Comparison of ENCODE assay signal across 21 cellular contexts in genomic region chr6:122568350-122568749, GRCh38. TPM values are rescaled to one million over a fixed set of nuclear protein-coding genes. Genes with fewer than 3 reads are reported as not detected.
DNase-seq lines count a peak whose midpoint lies in the region; ATAC-seq and TF ChIP-seq lines count a peak whose summit lies in the region.
"Had no signal": no experiment of that assay in that cellular context is flagged by ENCODE, and none has a peak within 500 bp of the region (broad histone marks: within the 10 kb centered on the region; RNA-seq: fewer than 3 reads in every experiment).

No MANE protein-coding gene starts in this region.

- H3K27me3 Mint-ChIP-seq in glutamatergic neuron (ENCODE audit: unreplicated experiment), result peaks cover 2% of the 10 kb centered on the region
- H3K27me3 Mint-ChIP-seq: B cell; CD4-positive, CD25-positive, alpha-beta regulatory T cell had no signal

- H3K36me3 Mint-ChIP-seq in glutamatergic neuron (ENCODE audit: unreplicated experiment), result peaks cover 14% of the 10 kb centered on the region
- H3K36me3 Mint-ChIP-seq: CD4-positive, CD25-positive, alpha-beta regulatory T cell; CD8-positive, alpha-beta T cell had no signal

- peak overlapping the region; percentile 29 for H3K27ac Mint-ChIP-seq in glutamatergic neuron (ENCODE audit: unreplicated experiment)
- H3K27ac Mint-ChIP-seq: B cell; CD4-positive, CD25-positive, alpha-beta regulatory T cell; CD8-positive, alpha-beta T cell; GM23338 had no signal

- H3K36me3 ChIP-seq in mucosa of rectum (ENCODE audit: control insufficient read depth in 2 of 2, insufficient read depth in 2 of 2, low read length in 2 of 2) (no peaks in the 10 kb centered on the region), left lung (no peaks in the 10 kb centered on the region)
- H3K36me3 ChIP-seq: BLaER1 had no signal

- H3K27me3 ChIP-seq in mucosa of rectum (ENCODE audit: control insufficient read depth in 2 of 2, insufficient read depth in 2 of 2, low read length in 2 of 2), result no peaks in the 10 kb centered on the region
- H3K27me3 ChIP-seq in left lung, result no peaks in the 10 kb centered on the region
- H3K27me3 ChIP-seq: BLaER1 had no signal

- no peak overlapping the region for H3K4me3 Mint-ChIP-seq in glutamatergic neuron (ENCODE audit: unreplicated experiment)
- H3K4me3 Mint-ChIP-seq: B cell; CD4-positive, CD25-positive, alpha-beta regulatory T cell; CD8-positive, alpha-beta T cell; GM23338; H9 had no signal

- H3K4me3 ChIP-seq in mucosa of rectum (ENCODE audit: low read length in 2 of 2), result peak overlapping the region; percentile 19 to 48
- no peak overlapping the region for H3K4me3 ChIP-seq in left lung
- H3K4me3 ChIP-seq: BLaER1, GM12878, GM23338 had no signal

- TF ChIP-seq CTCF in glutamatergic neuron (IDR thresholded peaks at IDR 0.05; ENCODE audit: partially characterized antibody, unreplicated experiment) (no peak), left lung (IDR thresholded peaks at IDR 0.05) (no peak)

- peaks cover 5% of the 10 kb centered on the region for H3K9me3 Mint-ChIP-seq in glutamatergic neuron (ENCODE audit: unreplicated experiment)

- H3K4me1 ChIP-seq in mucosa of rectum (ENCODE audit: control insufficient read depth in 2 of 2, insufficient read depth in 2 of 2, low read length in 2 of 2) (peaks cover 12 to 21% of the 10 kb centered on the region in 2 donors), left lung (no peaks in the 10 kb centered on the region)
- H3K4me1 ChIP-seq: BLaER1, Caco-2 had no signal

- DNase-seq in NCI-H146 (lab: John Stamatoyannopoulos, UW) (peak; percentile 28), NCI-H146 treated with DMSO at 0.1 percent for 48 hours (lab: John Stamatoyannopoulos, UW; ENCODE audit: unreplicated experiment) (no peak), glutamatergic neuron (no peak), left lung (no peak)
- no peak for DNase-seq in stimulated activated CD4-positive, alpha-beta T cell treated with anti-CD3 and anti-CD28 coated beads, Interleukin-15, amount 100 ng/mL, for 24 hours
- DNase-seq: Caco-2; CD4-positive, CD25-positive, alpha-beta regulatory T cell; CD8-positive, alpha-beta T cell; DMS153; DND-41; GDM1; H9 had no signal

- H3K9me3 ChIP-seq in mucosa of rectum (ENCODE audit: control insufficient read depth in 2 of 2, low read length in 2 of 2) (no peaks in the 10 kb centered on the region), left lung (no peaks in the 10 kb centered on the region)
- H3K9me3 ChIP-seq: BLaER1, Caco-2 had no signal

- H3K27ac ChIP-seq in mucosa of rectum (ENCODE audit: low read depth in 2 of 2, low read length in 2 of 2) (peak overlapping the region; percentile 90 to 91), left lung (no peak overlapping the region)
- H3K27ac ChIP-seq: 22Rv1, BLaER1, C4-2B had no signal

- ATAC-seq in HG03469 (IDR thresholded peaks at IDR 0.05; ENCODE audit: unreplicated experiment), result no peak
- ATAC-seq in left lung, result no peak
- ATAC-seq in SK-N-SH treated with all-trans-retinoic acid at 6 μM for 48 hours, result no peak
- ATAC-seq: CD8-positive, alpha-beta T cell; GM23338 had no signal

- peak overlapping the region; percentile 34 to 35 for H3K9ac ChIP-seq in mucosa of rectum (ENCODE audit: low read depth in 1 of 2, low read length in 2 of 2)
- H3K9ac ChIP-seq: BLaER1 had no signal

- intact Hi-C loops in left lung (cut with DNase I), result no loop called here

- H3K4me1 Mint-ChIP-seq in glutamatergic neuron (ENCODE audit: low read depth, unreplicated experiment), result peaks cover 10% of the 10 kb centered on the region
- H3K4me1 Mint-ChIP-seq: B cell; CD4-positive, CD25-positive, alpha-beta regulatory T cell had no signal

TF ChIP-seq in SK-N-SH treated with all-trans-retinoic acid at 6 μM for 48 hours, 23 proteins besides CTCF, POLR2A, EP300 and RAD21:
- TF ChIP-seq ESRRG (CRISPR knock-in tag; IDR thresholded peaks at IDR 0.05) (no peak), ZNF70 (CRISPR knock-in tag; IDR thresholded peaks at IDR 0.05) (no peak)

RNA-seq across cellular contexts. Expression of gene PKIB, which starts 41.9 kb away (rescaled TPM):
- total RNA-seq in glutamatergic neuron (ENCODE audit: unreplicated experiment) (48.1 TPM), left lung (1 to 10 TPM; 2.2 to 2.3 TPM)

Comparison
In these comparisons a context has a peak if more than half of its experiments do, and no peak if none do; other contexts are left out.
1. H3K27ac ChIP-seq: peak in mucosa of rectum (2 of 2); none in left lung (0 of 2).
2. H3K4me3 ChIP-seq: peak in mucosa of rectum (2 of 2); none in left lung (0 of 2).
3. RNA of gene PKIB, which starts 41.9 kb away (total RNA-seq): 48.1 TPM in glutamatergic neuron (single experiment); 2.2 to 2.3 TPM in left lung; every median in the first group is over 10 times any median in the second.